Comparison of ENCODE assay signal across 20 cellular contexts in the genomic region with DNA sequence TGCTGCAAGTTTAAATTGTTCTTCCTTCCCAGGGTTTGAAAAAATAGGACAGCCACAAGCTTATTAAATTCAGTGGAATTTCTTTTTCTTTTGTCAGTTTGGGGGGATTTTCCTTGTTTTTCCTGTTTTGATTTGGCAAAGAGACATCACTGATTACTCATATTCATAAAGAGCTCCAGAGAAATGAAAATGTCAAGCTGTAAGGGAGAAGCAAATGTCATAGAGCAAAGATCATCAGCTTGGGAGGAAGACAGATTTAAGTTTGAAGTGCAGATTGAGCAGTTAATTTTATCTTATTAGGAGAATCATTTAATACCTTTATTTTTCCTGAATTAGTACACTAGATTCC.
DNase-seq lines count a peak whose midpoint lies in the region; ATAC-seq, FAIRE-seq and TF ChIP-seq lines count a peak whose summit lies in the region.
"Had no signal": no experiment of that assay in that cellular context is flagged by ENCODE, and none has a peak within 500 bp of the region (broad histone marks: within the 10 kb centered on the region; RNA-seq: fewer than 3 reads in every experiment).

No MANE protein-coding gene starts in this region.

- peak overlapping the region; percentile 77 for H2AFZ ChIP-seq in ACC112 (ENCODE audit: low read length, unreplicated experiment)
- H2AFZ ChIP-seq: hepatocyte had no signal

- H3K4me1 ChIP-seq in ACC112 (ENCODE audit: control insufficient read depth, insufficient read depth, low read length, unreplicated experiment) (peaks cover 28% of the 10 kb centered on the region), HUES48 (ENCODE audit: control insufficient read depth, insufficient read depth, low read length) (peaks cover 15% of the 10 kb centered on the region)
- H3K4me1 ChIP-seq: prostate gland, suprapubic skin had no signal

- H3K36me3 Mint-ChIP-seq in nephron progenitor cell (ENCODE audit: low read depth): no peaks in the 10 kb centered on the region
- no peaks in the 10 kb centered on the region for H3K36me3 Mint-ChIP-seq in activated CD4-positive, alpha-beta memory T cell treated with anti-CD3 and anti-CD28 coated beads for 36 hours
- H3K36me3 Mint-ChIP-seq: activated naive CD4-positive, alpha-beta T cell treated with anti-CD3 and anti-CD28 coated beads, Interleukin-2, amount 10 ng/mL, durations not matched to agents 7 days and 5 days; CD8-positive, alpha-beta T cell; naive thymus-derived CD8-positive, alpha-beta T cell had no signal

- POLR2A ChIA-PET in activated CD4-positive, alpha-beta memory T cell treated with anti-CD3 and anti-CD28 coated beads for 36 hours (lab: Charles Lee): no interaction called here

- no peaks in the 10 kb centered on the region for H3K9me3 ChIP-seq in HUES48 (ENCODE audit: control insufficient read depth, insufficient read depth, low read length)
- H3K9me3 ChIP-seq: prostate gland, suprapubic skin had no signal

- TF ChIP-seq CTCF in bronchial epithelial cell (IDR thresholded peaks at IDR 0.05; ENCODE audit: insufficient read depth, low read length, severe bottlenecking) (no peak), nephron progenitor cell (IDR thresholded peaks at IDR 0.05) (no peak)

- no peaks in the 10 kb centered on the region for H3K27me3 ChIP-seq in ACC112 (ENCODE audit: insufficient read depth, low read length)
- H3K27me3 ChIP-seq in HUES48 (ENCODE audit: control insufficient read depth, insufficient read depth, low read length): no peaks in the 10 kb centered on the region
- no peaks in the 10 kb centered on the region for H3K27me3 ChIP-seq in bronchial epithelial cell (ENCODE audit: control insufficient read depth, insufficient read depth, low read length)
- H3K27me3 ChIP-seq: hepatocyte, suprapubic skin had no signal

- H3K27me3 Mint-ChIP-seq in nephron progenitor cell (ENCODE audit: low read depth, poor library complexity): no peaks in the 10 kb centered on the region
- H3K27me3 Mint-ChIP-seq in activated CD4-positive, alpha-beta memory T cell treated with anti-CD3 and anti-CD28 coated beads for 36 hours: peaks cover 2% of the 10 kb centered on the region
- H3K27me3 Mint-ChIP-seq: activated CD4-positive, alpha-beta memory T cell treated with anti-CD3 and anti-CD28 coated beads, Interleukin-2, amount 10 ng/mL, durations not matched to agents 7 days and 5 days; activated naive CD4-positive, alpha-beta T cell treated with anti-CD3 and anti-CD28 coated beads, Interleukin-2, amount 10 ng/mL, durations not matched to agents 7 days and 5 days; activated T-cell treated with anti-CD3 and anti-CD28 coated beads, Interleukin-2, amount 50 U/mL, for 24 hours had no signal

- H3K4me3 ChIP-seq in ACC112 (ENCODE audit: low read depth, low read length) (peak overlapping the region; percentile 51), HUES48 (ENCODE audit: low read depth, low read length) (no peak overlapping the region), bronchial epithelial cell (ENCODE audit: low read depth, low read length) (no peak overlapping the region)
- H3K4me3 ChIP-seq: coronary artery, hepatocyte, prostate gland, suprapubic skin had no signal

- H3K4me3 Mint-ChIP-seq in nephron progenitor cell: no peak overlapping the region
- no peak overlapping the region for H3K4me3 Mint-ChIP-seq in activated CD4-positive, alpha-beta memory T cell treated with anti-CD3 and anti-CD28 coated beads for 36 hours
- H3K4me3 Mint-ChIP-seq: activated CD4-positive, alpha-beta memory T cell treated with anti-CD3 and anti-CD28 coated beads, Interleukin-2, amount 10 ng/mL, durations not matched to agents 7 days and 5 days; activated naive CD4-positive, alpha-beta T cell treated with anti-CD3 and anti-CD28 coated beads, Interleukin-2, amount 10 ng/mL, durations not matched to agents 7 days and 5 days; activated T-cell treated with anti-CD3 and anti-CD28 coated beads, Interleukin-2, amount 50 U/mL, for 24 hours; CD8-positive, alpha-beta T cell; naive thymus-derived CD8-positive, alpha-beta T cell had no signal

- peak overlapping the region; percentile 91 for H3K27ac ChIP-seq in ACC112 (ENCODE audit: low read depth, low read length)
- peak overlapping the region; percentile 73 for H3K27ac ChIP-seq in HUES48 (ENCODE audit: low read depth, low read length)
- H3K27ac ChIP-seq: hepatocyte, prostate gland, suprapubic skin, WERI-Rb-1 had no signal

- no peak for ATAC-seq in GM19351 (IDR thresholded peaks at IDR 0.05; ENCODE audit: unreplicated experiment)
- ATAC-seq: CD8-positive, alpha-beta T cell; naive thymus-derived CD8-positive, alpha-beta T cell had no signal

- H3K9me3 Mint-ChIP-seq in nephron progenitor cell: no peaks in the 10 kb centered on the region
- peaks cover 2% of the 10 kb centered on the region for H3K9me3 Mint-ChIP-seq in activated CD4-positive, alpha-beta memory T cell treated with anti-CD3 and anti-CD28 coated beads for 36 hours
- H3K9me3 Mint-ChIP-seq: activated CD4-positive, alpha-beta memory T cell treated with anti-CD3 and anti-CD28 coated beads, Interleukin-2, amount 10 ng/mL, durations not matched to agents 7 days and 5 days; activated naive CD4-positive, alpha-beta T cell treated with anti-CD3 and anti-CD28 coated beads, Interleukin-2, amount 10 ng/mL, durations not matched to agents 7 days and 5 days; CD8-positive, alpha-beta T cell had no signal

- no peak for FAIRE-seq in bronchial epithelial cell (lab: Jason Lieb, UNC)
- FAIRE-seq: GM12892, islet of Langerhans had no signal

- H3K9ac ChIP-seq in HUES48 (ENCODE audit: low read depth, low read length): no peak overlapping the region

- intact Hi-C loops in activated CD4-positive, alpha-beta memory T cell treated with anti-CD3 and anti-CD28 coated beads for 36 hours (cut with micrococcal nuclease): no loop called here

- H3K79me2 ChIP-seq in ACC112 (ENCODE audit: control insufficient read depth, insufficient read depth, low read length, unreplicated experiment): no peaks in the 10 kb centered on the region
- H3K79me2 ChIP-seq: hepatocyte had no signal

- peaks cover 28% of the 10 kb centered on the region for H3K4me1 Mint-ChIP-seq in nephron progenitor cell
- no peaks in the 10 kb centered on the region for H3K4me1 Mint-ChIP-seq in activated CD4-positive, alpha-beta memory T cell treated with anti-CD3 and anti-CD28 coated beads for 36 hours (ENCODE audit: low read depth)
- H3K4me1 Mint-ChIP-seq: activated CD4-positive, alpha-beta memory T cell treated with anti-CD3 and anti-CD28 coated beads, Interleukin-2, amount 10 ng/mL, durations not matched to agents 7 days and 5 days; activated naive CD4-positive, alpha-beta T cell treated with anti-CD3 and anti-CD28 coated beads, Interleukin-2, amount 10 ng/mL, durations not matched to agents 7 days and 5 days; naive thymus-derived CD8-positive, alpha-beta T cell had no signal

- peak overlapping the region; percentile 58 for H3K27ac Mint-ChIP-seq in nephron progenitor cell
- H3K27ac Mint-ChIP-seq in activated CD4-positive, alpha-beta memory T cell treated with anti-CD3 and anti-CD28 coated beads for 36 hours: no peak overlapping the region
- H3K27ac Mint-ChIP-seq: activated CD4-positive, alpha-beta memory T cell treated with anti-CD3 and anti-CD28 coated beads, Interleukin-2, amount 10 ng/mL, durations not matched to agents 7 days and 5 days; activated naive CD4-positive, alpha-beta T cell treated with anti-CD3 and anti-CD28 coated beads, Interleukin-2, amount 10 ng/mL, durations not matched to agents 7 days and 5 days; activated T-cell treated with anti-CD3 and anti-CD28 coated beads, Interleukin-2, amount 50 U/mL, for 24 hours; CD8-positive, alpha-beta T cell; naive thymus-derived CD8-positive, alpha-beta T cell had no signal

- no peaks in the 10 kb centered on the region for H3K36me3 ChIP-seq in ACC112 (ENCODE audit: insufficient read depth, low read length)
- H3K36me3 ChIP-seq in HUES48 (ENCODE audit: control insufficient read depth, insufficient read depth, low read length): no peaks in the 10 kb centered on the region
- no peaks in the 10 kb centered on the region for H3K36me3 ChIP-seq in bronchial epithelial cell (ENCODE audit: control insufficient read depth, insufficient read depth, low read length)
- H3K36me3 ChIP-seq: prostate gland, suprapubic skin, WERI-Rb-1 had no signal

- CTCF ChIA-PET in activated CD4-positive, alpha-beta memory T cell treated with anti-CD3 and anti-CD28 coated beads for 36 hours (lab: Charles Lee): no interaction called here

- DNase-seq in bronchial epithelial cell (ENCODE audit: low read depth): peak; percentile 62
- DNase-seq in nephron progenitor cell: no peak
- DNase-seq in activated CD4-positive, alpha-beta memory T cell treated with anti-CD3 and anti-CD28 coated beads for 36 hours: no peak
- DNase-seq in T1000 (lab: John Stamatoyannopoulos, UW): no peak
- DNase-seq in activated CD4-positive, CD25-positive, alpha-beta regulatory T cell (lab: John Stamatoyannopoulos, UW): no peak
- DNase-seq: activated CD4-positive, alpha-beta memory T cell treated with anti-CD3 and anti-CD28 coated beads, Interleukin-2, amount 10 ng/mL, durations not matched to agents 7 days and 5 days; activated naive CD4-positive, alpha-beta T cell treated with anti-CD3 and anti-CD28 coated beads, Interleukin-2, amount 10 ng/mL, durations not matched to agents 7 days and 5 days; activated T-cell treated with anti-CD3 and anti-CD28 coated beads, Interleukin-2, amount 50 U/mL, for 24 hours; CD8-positive, alpha-beta T cell; naive thymus-derived CD8-positive, alpha-beta T cell; WERI-Rb-1 had no signal
